Comparison of ENCODE assay signal across 16 cellular contexts in genomic region chr1:70945266-70945665, GRCh38.
DNase-seq lines count a peak whose midpoint lies in the region; ATAC-seq and TF ChIP-seq lines count a peak whose summit lies in the region.
"Had no signal": no experiment of that assay in that cellular context is flagged by ENCODE, and none has a peak within 500 bp of the region (broad histone marks: within the 10 kb centered on the region; RNA-seq: fewer than 3 reads in every experiment).

No MANE protein-coding gene starts in this region.

- intact Hi-C loops in mammary epithelial cell (cut with micrococcal nuclease): no loop called here

- no peak overlapping the region for H3K4me3 Mint-ChIP-seq in activated CD8-positive, alpha-beta T cell treated with anti-CD3 and anti-CD28 coated beads, Interleukin-2, amount 10 ng/mL, durations not matched to agents 7 days and 5 days
- H3K4me3 Mint-ChIP-seq: CD4-positive, CD25-positive, alpha-beta regulatory T cell; CD8-positive, alpha-beta memory T cell; GM23338 had no signal

- H4K20me1 ChIP-seq in mammary epithelial cell (ENCODE audit: insufficient read depth, low read length): no peaks in the 10 kb centered on the region

- H3K27ac ChIP-seq in SK-N-MC (peak overlapping the region; percentile 96), mammary epithelial cell (ENCODE audit: insufficient read depth, low read depth, low read length) (no peak overlapping the region)
- H3K27ac ChIP-seq: HL-60 had no signal

- BruUV-seq in mammary epithelial cell (replicated peaks; lab: Mats Ljungman, UMichigan): no TSS peak

- peak overlapping the region; percentile 49 for H3K4me3 ChIP-seq in SK-N-MC
- no peak overlapping the region for H3K4me3 ChIP-seq in mammary epithelial cell (replicated peaks in 1 of 3; ENCODE audit: insufficient read depth in 1 of 3, low read depth in 2 of 3, low read length in 3 of 3)
- H3K4me3 ChIP-seq: GM23338 had no signal

- no peaks in the 10 kb centered on the region for H3K4me1 ChIP-seq in mammary epithelial cell (ENCODE audit: insufficient read depth, low read length)
- H3K4me1 ChIP-seq: BE2C had no signal

- DNase-seq in SK-N-MC (ENCODE audit: low read depth, low spot score) (no peak), midbrain (lab: John Stamatoyannopoulos, UW) (peak; percentile 0), renal cortical epithelial cell (ENCODE audit: low read depth) (peak; percentile 25), mammary epithelial cell (no peak)
- DNase-seq in activated CD8-positive, alpha-beta T cell treated with anti-CD3 and anti-CD28 coated beads, Interleukin-2, amount 10 ng/mL, durations not matched to agents 7 days and 5 days: no peak
- DNase-seq in activated CD4-positive, alpha-beta T cell treated with anti-CD3 and anti-CD28 coated beads for 4 hours: no peak
- DNase-seq: BE2C; C1 segment of cervical spinal cord; CD4-positive, CD25-positive, alpha-beta regulatory T cell; CD8-positive, alpha-beta memory T cell; COR-L47; DMS 273 treated with DMSO at 0.1 percent for 48 hours; DMS53; HCEC 1CT had no signal

- H3K27me3 ChIP-seq in mammary epithelial cell (ENCODE audit: insufficient read depth, low read length): no peaks in the 10 kb centered on the region
- H3K27me3 ChIP-seq: BE2C had no signal

- H3K9me3 ChIP-seq in SK-N-MC (ENCODE audit: low read depth, low read length): peaks cover 3% of the 10 kb centered on the region; the same call in 1 of the 2 replicates
- no peaks in the 10 kb centered on the region for H3K9me3 ChIP-seq in mammary epithelial cell (replicated peaks; ENCODE audit: insufficient read depth, low read length)
- H3K9me3 ChIP-seq: BE2C had no signal

- H3K4me2 ChIP-seq in mammary epithelial cell (ENCODE audit: insufficient read depth, low read depth, low read length): no peak overlapping the region
- H3K4me2 ChIP-seq: GM23338 had no signal

- in situ Hi-C loops in mammary epithelial cell (cut with MboI; ENCODE audit: low sequenced_read_pairs in 2 of 2): no loop called here

- no peak for TF ChIP-seq CTCF in mammary epithelial cell (conservative IDR thresholded peaks at IDR 0.05 in 1 of 2, IDR thresholded peaks at IDR 0.05 in 1 of 2; ENCODE audit: extremely low read depth in 1 of 2, insufficient read depth in 1 of 2, low read depth in 1 of 2, low read length in 2 of 2)

- CTCF ChIA-PET in activated CD8-positive, alpha-beta T cell treated with anti-CD3 and anti-CD28 coated beads, Interleukin-2, amount 10 ng/mL, durations not matched to agents 7 days and 5 days (lab: Charles Lee): no interaction called here
- CTCF ChIA-PET in mammary epithelial cell (lab: Charles Lee; ENCODE audit: low non-redundant PET): no interaction called here

- no peaks in the 10 kb centered on the region for H3K9me3 Mint-ChIP-seq in activated CD8-positive, alpha-beta T cell treated with anti-CD3 and anti-CD28 coated beads, Interleukin-2, amount 10 ng/mL, durations not matched to agents 7 days and 5 days (ENCODE audit: insufficient read depth)

- no peaks in the 10 kb centered on the region for H3K4me1 Mint-ChIP-seq in activated CD8-positive, alpha-beta T cell treated with anti-CD3 and anti-CD28 coated beads, Interleukin-2, amount 10 ng/mL, durations not matched to agents 7 days and 5 days (ENCODE audit: low read depth)
- H3K4me1 Mint-ChIP-seq: CD4-positive, CD25-positive, alpha-beta regulatory T cell; CD8-positive, alpha-beta memory T cell; GM23338 had no signal

- H3K27me3 Mint-ChIP-seq in activated CD8-positive, alpha-beta T cell treated with anti-CD3 and anti-CD28 coated beads, Interleukin-2, amount 10 ng/mL, durations not matched to agents 7 days and 5 days (ENCODE audit: low read depth): no peaks in the 10 kb centered on the region
- H3K27me3 Mint-ChIP-seq: CD8-positive, alpha-beta memory T cell had no signal

- 73% methylated on average over 3 of the region's 3 CpGs for whole genome bisulfite sequencing in mammary epithelial cell (ENCODE audit: low coverage, missing lambda C conversion rate)

- no peak overlapping the region for H3K27ac Mint-ChIP-seq in activated CD8-positive, alpha-beta T cell treated with anti-CD3 and anti-CD28 coated beads, Interleukin-2, amount 10 ng/mL, durations not matched to agents 7 days and 5 days
- H3K27ac Mint-ChIP-seq: CD4-positive, CD25-positive, alpha-beta regulatory T cell; CD8-positive, alpha-beta memory T cell; GM23338 had no signal

- no peaks in the 10 kb centered on the region for H3K79me2 ChIP-seq in mammary epithelial cell (ENCODE audit: insufficient read depth, low read length)

- H3K36me3 Mint-ChIP-seq in activated CD8-positive, alpha-beta T cell treated with anti-CD3 and anti-CD28 coated beads, Interleukin-2, amount 10 ng/mL, durations not matched to agents 7 days and 5 days (ENCODE audit: low read depth): no peaks in the 10 kb centered on the region
- H3K36me3 Mint-ChIP-seq: CD4-positive, CD25-positive, alpha-beta regulatory T cell; CD8-positive, alpha-beta memory T cell had no signal

- H3K36me3 ChIP-seq in SK-N-MC (ENCODE audit: insufficient read depth, low read length) (peaks cover 79% of the 10 kb centered on the region), mammary epithelial cell (ENCODE audit: insufficient read depth, low read length) (no peaks in the 10 kb centered on the region)
- H3K36me3 ChIP-seq: BE2C had no signal

- dilution Hi-C loops in mammary epithelial cell (cut with HindIII; ENCODE audit: low sequenced_read_pairs): no loop called here

- no peak overlapping the region for H2AFZ ChIP-seq in mammary epithelial cell (ENCODE audit: low read depth, low read length)
- H2AFZ ChIP-seq: GM23338 had no signal

- H3K9ac ChIP-seq in SK-N-MC (ENCODE audit: insufficient read length) (peak overlapping the region; percentile 9), mammary epithelial cell (ENCODE audit: insufficient read depth, low read length) (no peak overlapping the region)

- POLR2A ChIA-PET in activated CD8-positive, alpha-beta T cell treated with anti-CD3 and anti-CD28 coated beads, Interleukin-2, amount 10 ng/mL, durations not matched to agents 7 days and 5 days (lab: Charles Lee): interaction anchor here (0.6 kb wide), 1 partner anchor 1636 kb away, joined by 3 read pairs; no protein-coding TSS in a partner anchor

- ATAC-seq in activated CD8-positive, alpha-beta T cell treated with anti-CD3 and anti-CD28 coated beads, Interleukin-2, amount 10 ng/mL, durations not matched to agents 7 days and 5 days: no peak
- ATAC-seq: GM23338 had no signal

Comparison
In these comparisons a context has a peak if more than half of its experiments do, and no peak if none do; other contexts are left out.
1. DNase-seq: peak in midbrain (single experiment) and renal cortical epithelial cell (single experiment); none in SK-N-MC (single experiment), activated CD8-positive, alpha-beta T cell treated with anti-CD3 and anti-CD28 coated beads, Interleukin-2, amount 10 ng/mL, durations not matched to agents 7 days and 5 days (single experiment), mammary epithelial cell (single experiment) and activated CD4-positive, alpha-beta T cell treated with anti-CD3 and anti-CD28 coated beads for 4 hours (0 of 2).